In the genomic region with DNA sequence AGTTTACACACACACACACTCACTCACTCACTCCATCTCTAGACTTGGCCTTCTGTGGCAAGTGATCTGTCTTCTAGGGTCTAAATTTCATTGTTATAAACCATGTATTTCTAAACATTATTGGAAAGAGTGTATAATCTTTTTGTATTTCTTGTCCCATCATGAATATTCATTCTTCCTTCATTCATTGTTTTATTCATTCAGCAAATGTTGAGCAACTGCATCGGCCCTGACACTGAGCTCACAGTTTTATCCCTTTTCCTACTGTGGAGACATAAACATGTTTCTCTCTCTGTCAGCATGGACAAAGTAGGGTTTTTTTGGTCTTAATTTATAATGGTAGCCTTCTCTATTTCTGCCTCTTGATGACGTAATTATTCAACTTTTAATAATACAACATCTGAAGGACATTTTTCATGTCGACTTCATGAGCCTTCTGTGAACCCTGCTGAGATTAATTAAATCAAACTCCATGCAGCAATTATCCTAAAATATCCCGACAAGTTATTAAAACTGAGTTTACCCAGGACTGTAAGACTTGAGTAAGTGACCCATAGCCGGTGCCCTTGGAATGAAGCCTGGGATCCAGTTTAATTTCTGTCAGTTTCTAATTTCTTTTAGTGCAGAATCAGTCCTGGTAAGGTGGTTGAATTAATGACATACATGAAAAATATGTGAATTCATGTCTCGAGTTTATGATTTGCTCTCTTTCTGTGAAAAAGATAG, we compare ENCODE assay signal across 21 cellular contexts. TPM values are rescaled to one million over a fixed set of nuclear protein-coding genes. Genes with fewer than 3 reads are reported as not detected.
DNase-seq lines count a peak whose midpoint lies in the region; ATAC-seq, FAIRE-seq and TF ChIP-seq lines count a peak whose summit lies in the region.
"Had no signal": no experiment of that assay in that cellular context is flagged by ENCODE, and none has a peak within 500 bp of the region (broad histone marks: within the 10 kb centered on the region; RNA-seq: fewer than 3 reads in every experiment).

No MANE protein-coding gene starts in this region.

- no peak for TF ChIP-seq CTCF in astrocyte (IDR thresholded peaks at IDR 0.05; ENCODE audit: insufficient read depth, low read depth, low read length)

- intact Hi-C loops in activated CD4-positive, alpha-beta T cell treated with anti-CD3 and anti-CD28 coated beads for 36 hours (cut with DNase I, micrococcal nuclease) = loop anchor here in 1 of 2 experiments (10.0 kb wide), 1 partner anchor 373 kb away; no protein-coding TSS in a partner anchor

- peaks cover 17% of the 10 kb centered on the region for H3K36me3 Mint-ChIP-seq in activated CD4-positive, alpha-beta T cell treated with anti-CD3 and anti-CD28 coated beads for 36 hours (ENCODE audit: low read depth)
- peaks cover 3% of the 10 kb centered on the region for H3K36me3 Mint-ChIP-seq in astrocyte (ENCODE audit: low read depth, unreplicated experiment)
- H3K36me3 Mint-ChIP-seq in T-helper 17 cell (ENCODE audit: low read depth) = no peaks in the 10 kb centered on the region

- H3K79me1 ChIP-seq in mesenchymal stem cell (replicated peaks; ENCODE audit: low read length, poor library complexity, severe bottlenecking) = peaks cover 14% of the 10 kb centered on the region

- peak overlapping the region; percentile 74 for H3K4me2 ChIP-seq in astrocyte (ENCODE audit: low read length)
- no peak overlapping the region for H3K4me2 ChIP-seq in mesenchymal stem cell (ENCODE audit: low read length, poor library complexity, severe bottlenecking)

- no peak overlapping the region for H3K14ac ChIP-seq in mesenchymal stem cell (ENCODE audit: low read length in 2 of 2)

- H3K4me1 ChIP-seq in astrocyte (ENCODE audit: insufficient read depth, low read length) (peaks cover 27% of the 10 kb centered on the region), mesenchymal stem cell (ENCODE audit: control insufficient read depth, insufficient read depth, low read depth, low read length) (peaks cover 3% of the 10 kb centered on the region), subcutaneous abdominal adipose tissue (ENCODE audit: control insufficient read depth in 5 of 5, insufficient read depth in 5 of 5, low read length in 5 of 5) (peaks cover 0 to 6% (median 2%) of the 10 kb centered on the region in 5 donors)
- H3K4me1 ChIP-seq: HAP-1 had no signal

- H2BK120ac ChIP-seq in mesenchymal stem cell (ENCODE audit: low read depth, low read length) = no peak overlapping the region

- no peaks in the 10 kb centered on the region for H3K27me3 ChIP-seq in astrocyte (ENCODE audit: insufficient read depth, low read length)
- H3K27me3 ChIP-seq in mesenchymal stem cell (ENCODE audit: control insufficient read depth in 1 of 2, insufficient read depth in 1 of 2, low read length in 2 of 2) = no peaks in the 10 kb centered on the region
- H3K27me3 ChIP-seq in subcutaneous abdominal adipose tissue (ENCODE audit: control insufficient read depth in 5 of 5, insufficient read depth in 4 of 5, low read length in 5 of 5) = no peaks in the 10 kb centered on the region
- H3K27me3 ChIP-seq: right atrium auricular region, thyroid gland had no signal

- no peak overlapping the region for H3K23ac ChIP-seq in mesenchymal stem cell (ENCODE audit: low read length in 2 of 2)

- H3K9me3 Mint-ChIP-seq in activated CD4-positive, alpha-beta T cell treated with anti-CD3 and anti-CD28 coated beads for 36 hours (ENCODE audit: low read depth) = no peaks in the 10 kb centered on the region
- peaks cover 2% of the 10 kb centered on the region for H3K9me3 Mint-ChIP-seq in astrocyte (ENCODE audit: unreplicated experiment)
- H3K9me3 Mint-ChIP-seq: naive thymus-derived CD8-positive, alpha-beta T cell had no signal

- H3K4me3 ChIP-seq in astrocyte (ENCODE audit: insufficient read depth, low read depth, low read length) (no peak overlapping the region), mesenchymal stem cell (ENCODE audit: insufficient read depth in 1 of 2, low read depth in 1 of 2, low read length in 2 of 2) (peak overlapping the region in 1 of 2 experiments; percentile 55), subcutaneous abdominal adipose tissue (ENCODE audit: low read depth in 1 of 5, low read length in 5 of 5) (no peak overlapping the region)
- H3K4me3 ChIP-seq: HAP-1, lung, right atrium auricular region, thyroid gland had no signal

- H3K9ac ChIP-seq in astrocyte (ENCODE audit: low read length) = peak overlapping the region; percentile 51
- peak overlapping the region; percentile 78 for H3K9ac ChIP-seq in mesenchymal stem cell (ENCODE audit: low read length)
- H3K9ac ChIP-seq in subcutaneous abdominal adipose tissue (ENCODE audit: low read length in 5 of 5) = no peak overlapping the region

- H4K20me1 ChIP-seq in astrocyte (ENCODE audit: insufficient read depth, low read length) = peaks cover under 1% of the 10 kb centered on the region

- peak overlapping the region; percentile 27 for H3K27ac Mint-ChIP-seq in activated CD4-positive, alpha-beta T cell treated with anti-CD3 and anti-CD28 coated beads for 36 hours
- H3K27ac Mint-ChIP-seq in astrocyte (ENCODE audit: unreplicated experiment) (peak overlapping the region; percentile 50), T-helper 17 cell (no peak overlapping the region)

- POLR2A ChIA-PET in activated CD4-positive, alpha-beta T cell treated with anti-CD3 and anti-CD28 coated beads for 36 hours (lab: Charles Lee) = no interaction called here

- H2AFZ ChIP-seq in astrocyte (ENCODE audit: low read depth, low read length) (no peak overlapping the region), mesenchymal stem cell (ENCODE audit: low read depth, low read length) (no peak overlapping the region)

- FAIRE-seq in astrocyte (lab: Jason Lieb, UNC) = no peak
- FAIRE-seq: GM18507 had no signal

- DNase-seq in activated CD4-positive, alpha-beta T cell treated with anti-CD3 and anti-CD28 coated beads for 36 hours = no peak
- DNase-seq in activated CD4-positive, alpha-beta T cell treated with anti-CD3 and anti-CD28 coated beads, Interleukin-2, amount 50 U/mL, for 48 hours = no peak
- no peak for DNase-seq in astrocyte (ENCODE audit: low read depth)
- no peak for DNase-seq in mesenchymal stem cell
- DNase-seq in T-helper 17 cell = no peak
- DNase-seq in NCI-H226 = no peak
- DNase-seq: 8988T; glutamatergic neuron; naive thymus-derived CD8-positive, alpha-beta T cell; NCI-H1694; NCI-H510A treated with DMSO at 0.1 percent for 48 hours; OCI-M1; T1000; thyroid gland had no signal

- H3K79me2 ChIP-seq in astrocyte (ENCODE audit: insufficient read depth, low read length) = peaks cover 19% of the 10 kb centered on the region

- H2BK5ac ChIP-seq in mesenchymal stem cell (ENCODE audit: low read depth, low read length, poor library complexity, severe bottlenecking) = no peak overlapping the region

- H3K27me3 Mint-ChIP-seq in activated CD4-positive, alpha-beta T cell treated with anti-CD3 and anti-CD28 coated beads for 36 hours = no peaks in the 10 kb centered on the region
- H3K27me3 Mint-ChIP-seq in astrocyte (ENCODE audit: low read depth, unreplicated experiment) (no peaks in the 10 kb centered on the region), T-helper 17 cell (no peaks in the 10 kb centered on the region)
- H3K27me3 Mint-ChIP-seq: naive thymus-derived CD8-positive, alpha-beta T cell had no signal

- ATAC-seq in activated CD4-positive, alpha-beta T cell treated with anti-CD3 and anti-CD28 coated beads for 36 hours = no peak
- no peak for ATAC-seq in T-helper 17 cell
- ATAC-seq in HG02973 (IDR thresholded peaks at IDR 0.05; ENCODE audit: unreplicated experiment) = no peak
- ATAC-seq: naive thymus-derived CD8-positive, alpha-beta T cell had no signal

- no peak overlapping the region for H4K91ac ChIP-seq in mesenchymal stem cell (ENCODE audit: low read length)

- CTCF ChIA-PET in activated CD4-positive, alpha-beta T cell treated with anti-CD3 and anti-CD28 coated beads for 36 hours (lab: Charles Lee) = no interaction called here

- H3K4me3 Mint-ChIP-seq in activated CD4-positive, alpha-beta T cell treated with anti-CD3 and anti-CD28 coated beads for 36 hours = no peak overlapping the region
- H3K4me3 Mint-ChIP-seq in astrocyte (ENCODE audit: unreplicated experiment) (no peak overlapping the region), T-helper 17 cell (no peak overlapping the region)
- H3K4me3 Mint-ChIP-seq: naive thymus-derived CD8-positive, alpha-beta T cell had no signal

- H3K36me3 ChIP-seq in astrocyte (ENCODE audit: insufficient read depth, low read length) (no peaks in the 10 kb centered on the region), mesenchymal stem cell (ENCODE audit: control insufficient read depth in 1 of 2, insufficient read depth in 2 of 2, low read depth in 1 of 2, low read length in 2 of 2) (peaks cover 4% of the 10 kb centered on the region in 2 experiments), subcutaneous abdominal adipose tissue (ENCODE audit: control insufficient read depth in 5 of 5, insufficient read depth in 5 of 5, low read length in 5 of 5) (peaks cover 0 to 5% (median 0%) of the 10 kb centered on the region in 5 donors)
- H3K36me3 ChIP-seq: HAP-1, right atrium auricular region, thyroid gland had no signal

- no peaks in the 10 kb centered on the region for H3K9me3 ChIP-seq in astrocyte (ENCODE audit: insufficient read depth, low read depth, low read length)
- no peaks in the 10 kb centered on the region for H3K9me3 ChIP-seq in mesenchymal stem cell (ENCODE audit: control insufficient read depth, low read length)
- no peaks in the 10 kb centered on the region for H3K9me3 ChIP-seq in subcutaneous abdominal adipose tissue (ENCODE audit: control insufficient read depth in 5 of 5, low read length in 5 of 5)
- H3K9me3 ChIP-seq in T-helper 17 cell (ENCODE audit: control insufficient read depth, low read length, poor library complexity, severe bottlenecking) = no peaks in the 10 kb centered on the region
- H3K9me3 ChIP-seq: HAP-1, right atrium auricular region, thyroid gland had no signal

- H4K8ac ChIP-seq in mesenchymal stem cell (ENCODE audit: low read length) = no peak overlapping the region

- H2BK15ac ChIP-seq in mesenchymal stem cell (ENCODE audit: low read depth, poor library complexity, severe bottlenecking) = no peak overlapping the region

- H3K27ac ChIP-seq in astrocyte (ENCODE audit: low read depth, low read length) (peak overlapping the region; percentile 41), mesenchymal stem cell (ENCODE audit: low read length, poor library complexity, severe bottlenecking) (no peak overlapping the region), subcutaneous abdominal adipose tissue (ENCODE audit: low read depth, low read length) (peak overlapping the region; percentile 3)
- H3K27ac ChIP-seq: C4-2B had no signal

- H2AK5ac ChIP-seq in mesenchymal stem cell (ENCODE audit: low read length, severe bottlenecking) = no peak overlapping the region

- peaks cover 16% of the 10 kb centered on the region for H3K4me1 Mint-ChIP-seq in activated CD4-positive, alpha-beta T cell treated with anti-CD3 and anti-CD28 coated beads for 36 hours
- peaks cover 28% of the 10 kb centered on the region for H3K4me1 Mint-ChIP-seq in astrocyte (ENCODE audit: low read depth, unreplicated experiment)
- no peaks in the 10 kb centered on the region for H3K4me1 Mint-ChIP-seq in T-helper 17 cell

- no peak overlapping the region for H3K18ac ChIP-seq in mesenchymal stem cell (ENCODE audit: low read depth in 1 of 2, low read length in 2 of 2)

- H3K4ac ChIP-seq in mesenchymal stem cell (ENCODE audit: low read depth in 1 of 2, low read length in 2 of 2) = no peak overlapping the region

- WGBS in mesenchymal stem cell = 95% methylated on average over 6 of the region's 6 CpGs

- H2BK12ac ChIP-seq in mesenchymal stem cell (ENCODE audit: low read length in 2 of 2) = no peak overlapping the region

RNA-seq across cellular contexts. Expression of gene SPATA13, which starts 7.3 kb away (rescaled TPM):
- total RNA-seq in activated CD4-positive, alpha-beta T cell treated with anti-CD3 and anti-CD28 coated beads for 36 hours = 10 to 100 TPM; 47.6 to 51.5 TPM
- 6.2 and 6.7 TPM in 2 replicates for total RNA-seq in astrocyte
- 5.8 TPM for polyA plus RNA-seq in mesenchymal stem cell (2013, experiment 1 of 2)
- polyA plus RNA-seq in mesenchymal stem cell (2013, experiment 2 of 2) = 6.8 TPM
- 100 to 1,000 TPM; 101 to 112 TPM for total RNA-seq in T-helper 17 cell

Comparison
In these comparisons a context has a peak if more than half of its experiments do, and no peak if none do; other contexts are left out.
1. H3K9ac ChIP-seq: peak in astrocyte (single experiment) and mesenchymal stem cell (single experiment); none in subcutaneous abdominal adipose tissue (0 of 5).